18 cellular contexts compared by ENCODE assay signal in genomic region chr12:109617496-109617895, GRCh38.
"Had no signal": no experiment of that assay in that cellular context is flagged by ENCODE, and none has a peak within 500 bp of the region (broad histone marks: within the 10 kb centered on the region; RNA-seq: fewer than 3 reads in every experiment).

No MANE protein-coding gene starts in this region.

- H3K9me3 Mint-ChIP-seq: activated naive CD4-positive, alpha-beta T cell treated with anti-CD3 and anti-CD28 coated beads, Interleukin-2, amount 50 U/mL, for 72 hours; mesothelial cell of epicardium; nephron progenitor cell; stimulated activated naive B cell treated with anti-CD40 and anti-IgM and Interleukin-4, amounts not matched to agents 10 μg/mL and 1 μg/mL and 100 μg/mL, for 72 hours had no signal

- H3K27me3 ChIP-seq: adrenal gland, ovary had no signal

- H3K4me3 Mint-ChIP-seq: mesothelial cell of epicardium; nephron progenitor cell; stimulated activated naive B cell treated with anti-CD40 and anti-IgM and Interleukin-4, amounts not matched to agents 10 μg/mL and 1 μg/mL and 100 μg/mL, for 72 hours; T-helper 17 cell had no signal

- H3K4me3 ChIP-seq: adrenal gland, colonic mucosa, gastrocnemius medialis, lower lobe of right lung, ovary, sigmoid colon, transverse colon, uterus had no signal

- H3K36me3 Mint-ChIP-seq: activated naive CD4-positive, alpha-beta T cell treated with anti-CD3 and anti-CD28 coated beads, Interleukin-2, amount 50 U/mL, for 72 hours; mesothelial cell of epicardium; stimulated activated naive B cell treated with anti-CD40 and anti-IgM and Interleukin-4, amounts not matched to agents 10 μg/mL and 1 μg/mL and 100 μg/mL, for 72 hours had no signal

- DNase-seq: activated CD4-positive, alpha-beta T cell treated with anti-CD3 and anti-CD28 coated beads, Interleukin-2, amount 50 U/mL, for 1 hour; activated CD4-positive, CD25-positive, alpha-beta regulatory T cell treated with anti-CD3 and anti-CD28 coated beads, Interleukin-2, amount 50 U/mL, for 72 hours; activated CD8-positive, alpha-beta memory T cell treated with anti-CD3 and anti-CD28 coated beads, Interleukin-2, amount 50 U/mL, for 48 hours; activated gamma-delta T cell treated with Interleukin-2 at 50 U/mL for 16 hours; adrenal gland; colonic mucosa; gastrocnemius medialis; lower lobe of right lung; nephron progenitor cell; ovary; sigmoid colon; stimulated activated naive B cell treated with anti-CD40 and anti-IgM and Interleukin-4, amounts not matched to agents 10 μg/mL and 1 μg/mL and 100 μg/mL, for 72 hours; T-helper 17 cell; transverse colon; uterus had no signal

- H3K4me1 Mint-ChIP-seq: T-helper 17 cell had no signal

- H3K27ac ChIP-seq: adrenal gland, colonic mucosa, gastrocnemius medialis, lower lobe of right lung, ovary, sigmoid colon, transverse colon, uterus, VCaP had no signal

- ATAC-seq: activated naive CD4-positive, alpha-beta T cell treated with anti-CD3 and anti-CD28 coated beads, Interleukin-2, amount 50 U/mL, for 72 hours; gastrocnemius medialis; lower lobe of right lung; stimulated activated naive B cell treated with anti-CD40 and anti-IgM and Interleukin-4, amounts not matched to agents 10 μg/mL and 1 μg/mL and 100 μg/mL, for 72 hours; T-helper 17 cell had no signal

- H3K27ac Mint-ChIP-seq: activated naive CD4-positive, alpha-beta T cell treated with anti-CD3 and anti-CD28 coated beads, Interleukin-2, amount 50 U/mL, for 72 hours; mesothelial cell of epicardium; nephron progenitor cell; stimulated activated naive B cell treated with anti-CD40 and anti-IgM and Interleukin-4, amounts not matched to agents 10 μg/mL and 1 μg/mL and 100 μg/mL, for 72 hours; T-helper 17 cell had no signal
